Comparison of ENCODE assay signal across 23 cellular contexts in genomic region chr2:239893236-239893515, GRCh38.
DNase-seq lines count a peak whose midpoint lies in the region; ATAC-seq, FAIRE-seq and TF ChIP-seq lines count a peak whose summit lies in the region.
"Had no signal": no experiment of that assay in that cellular context is flagged by ENCODE, and none has a peak within 500 bp of the region (broad histone marks: within the 10 kb centered on the region; RNA-seq: fewer than 3 reads in every experiment).

No MANE protein-coding gene starts in this region.

- peak overlapping the region; percentile 56; the same call in 1 of the 2 replicates for H2AFZ ChIP-seq in OCI-LY7 (ENCODE audit: low read length)

- H3K27me3 ChIP-seq in dorsolateral prefrontal cortex, result no peaks in the 10 kb centered on the region
- H3K27me3 ChIP-seq: adrenal gland, ovary had no signal

- H3K4me3 ChIP-seq in OCI-LY7 (ENCODE audit: low read depth, low read length, poor library complexity, severe bottlenecking) (no peak overlapping the region), coronary artery (no peak overlapping the region), dorsolateral prefrontal cortex (no peak overlapping the region)
- H3K4me3 ChIP-seq: adrenal gland, lung, ovary had no signal

- POLR2A ChIA-PET in OCI-LY7 (lab: Charles Lee), result interaction anchor here (0.6 kb wide), 1 partner anchor 772 kb away, joined by 4 read pairs; no protein-coding TSS in a partner anchor

- no peaks in the 10 kb centered on the region for H3K9me3 ChIP-seq in OCI-LY7 (ENCODE audit: low read length)
- H3K9me3 ChIP-seq: adrenal gland, ovary had no signal

- no peak for TF ChIP-seq CTCF in OCI-LY7 (conservative IDR thresholded peaks at IDR 0.05; ENCODE audit: low read length)
- TF ChIP-seq CTCF in coronary artery (IDR thresholded peaks at IDR 0.05), result no peak
- TF ChIP-seq CTCF in dorsolateral prefrontal cortex (IDR thresholded peaks at IDR 0.05 in 54 of 56, conservative IDR thresholded peaks at IDR 0.05 in 2 of 56; ENCODE audit: low read depth in 1 of 56, partially characterized antibody in 56 of 56), result no peak

- no peak overlapping the region for H3K27ac Mint-ChIP-seq in stimulated activated naive CD8-positive, alpha-beta T cell treated with anti-CD3 and anti-CD28 coated beads, Interleukin-15, amount 100 ng/mL, for 72 hours

- no peaks in the 10 kb centered on the region for H3K9me3 Mint-ChIP-seq in stimulated activated naive CD8-positive, alpha-beta T cell treated with anti-CD3 and anti-CD28 coated beads, Interleukin-15, amount 100 ng/mL, for 72 hours

- peak; percentile 42 for ATAC-seq in stimulated activated naive CD8-positive, alpha-beta T cell treated with anti-CD3 and anti-CD28 coated beads, Interleukin-15, amount 100 ng/mL, for 72 hours
- no peak for ATAC-seq in stimulated activated naive CD8-positive, alpha-beta T cell treated with anti-CD3 and anti-CD28 coated beads, Interleukin-15, Interleukin-2, amounts not matched to agents 100 U/mL and 50 U/mL, for 24 hours
- no peak for ATAC-seq in GM18870 (IDR thresholded peaks at IDR 0.05; ENCODE audit: unreplicated experiment)
- ATAC-seq: sciatic nerve had no signal

- H3K27ac ChIP-seq in OCI-LY7 (ENCODE audit: low read depth, low read length, poor library complexity, severe bottlenecking), result no peak overlapping the region
- H3K27ac ChIP-seq in coronary artery, result no peak overlapping the region
- no peak overlapping the region for H3K27ac ChIP-seq in dorsolateral prefrontal cortex
- H3K27ac ChIP-seq: adrenal gland, ovary had no signal

- no peaks in the 10 kb centered on the region for H4K20me1 ChIP-seq in OCI-LY7 (ENCODE audit: insufficient read depth, low read length)

- TF ChIP-seq POLR2A in GM12892 (IDR thresholded peaks at IDR 0.05; ENCODE audit: low read depth, low read length), result no peak

- DNase-seq in stimulated activated naive CD8-positive, alpha-beta T cell treated with anti-CD3 and anti-CD28 coated beads, Interleukin-15, amount 100 ng/mL, for 72 hours, result no peak
- no peak for DNase-seq in stimulated activated naive CD8-positive, alpha-beta T cell treated with anti-CD3 and anti-CD28 coated beads, Interleukin-15, Interleukin-2, amounts not matched to agents 100 U/mL and 50 U/mL, for 24 hours
- DNase-seq in OCI-LY7 (ENCODE audit: low spot score) (peak; percentile 17), coronary artery (ENCODE audit: low spot score) (peak; percentile 22), dorsolateral prefrontal cortex (no peak), GM12892 (ENCODE audit: insufficient read length) (no peak)
- DNase-seq: adrenal gland; AML-193; COR-L47; foreskin fibroblast; hippocampal formation; NCI-H1436 treated with DMSO at 0.1 percent for 48 hours; NCI-H774; ovary; RPMI8226; stimulated activated naive CD4-positive, alpha-beta T cell treated with Interleukin-2 at 50 U/mL for 16 hours; trophoblast cell had no signal

- no peaks in the 10 kb centered on the region for H3K9me2 ChIP-seq in OCI-LY7 (ENCODE audit: insufficient read depth, low read length)

- no peak overlapping the region for H3K4me3 Mint-ChIP-seq in stimulated activated naive CD8-positive, alpha-beta T cell treated with anti-CD3 and anti-CD28 coated beads, Interleukin-15, amount 100 ng/mL, for 72 hours

- CTCF ChIA-PET in OCI-LY7 (lab: Charles Lee; ENCODE audit: unreplicated experiment), result interaction anchor here (0.6 kb wide), 1 partner anchor 975 kb away, joined by 3 read pairs; no protein-coding TSS in a partner anchor

- H3K36me3 ChIP-seq in OCI-LY7 (ENCODE audit: insufficient read depth, low read length), result no peaks in the 10 kb centered on the region
- H3K36me3 ChIP-seq: adrenal gland, ovary had no signal

- BruUV-seq in OCI-LY7 (replicated peaks; lab: Mats Ljungman, UMichigan), result no TSS peak

- intact Hi-C loops in OCI-LY7 (cut with micrococcal nuclease; ENCODE audit: unreplicated experiment) (no loop called here), dorsolateral prefrontal cortex (cut with DNase I) (no loop called here)

- H3K27me3 Mint-ChIP-seq in stimulated activated naive CD8-positive, alpha-beta T cell treated with anti-CD3 and anti-CD28 coated beads, Interleukin-15, amount 100 ng/mL, for 72 hours, result peaks cover 18% of the 10 kb centered on the region

- no peaks in the 10 kb centered on the region for H3K4me1 ChIP-seq in OCI-LY7 (ENCODE audit: insufficient read depth, low read length, poor library complexity, severe bottlenecking)
- H3K4me1 ChIP-seq: adrenal gland had no signal

- FAIRE-seq in GM12892 (lab: Jason Lieb, UNC), result no peak
- FAIRE-seq: GM19239, keratinocyte, TTC549 had no signal

- H3K4me2 ChIP-seq in OCI-LY7 (ENCODE audit: low read length), result no peak overlapping the region

- H3K79me2 ChIP-seq in OCI-LY7 (ENCODE audit: insufficient read depth, low read depth, low read length), result no peaks in the 10 kb centered on the region

- no peaks in the 10 kb centered on the region for H3K4me1 Mint-ChIP-seq in stimulated activated naive CD8-positive, alpha-beta T cell treated with anti-CD3 and anti-CD28 coated beads, Interleukin-15, amount 100 ng/mL, for 72 hours

Comparison
In these comparisons a context has a peak if more than half of its experiments do, and no peak if none do; other contexts are left out.
1. DNase-seq: peak in OCI-LY7 (single experiment) and coronary artery (single experiment); none in stimulated activated naive CD8-positive, alpha-beta T cell treated with anti-CD3 and anti-CD28 coated beads, Interleukin-15, amount 100 ng/mL, for 72 hours (0 of 2), stimulated activated naive CD8-positive, alpha-beta T cell treated with anti-CD3 and anti-CD28 coated beads, Interleukin-15, Interleukin-2, amounts not matched to agents 100 U/mL and 50 U/mL, for 24 hours (single experiment), dorsolateral prefrontal cortex (0 of 10) and GM12892 (single experiment).